ENCODE assay signal across 9 cellular contexts in the genomic region with DNA sequence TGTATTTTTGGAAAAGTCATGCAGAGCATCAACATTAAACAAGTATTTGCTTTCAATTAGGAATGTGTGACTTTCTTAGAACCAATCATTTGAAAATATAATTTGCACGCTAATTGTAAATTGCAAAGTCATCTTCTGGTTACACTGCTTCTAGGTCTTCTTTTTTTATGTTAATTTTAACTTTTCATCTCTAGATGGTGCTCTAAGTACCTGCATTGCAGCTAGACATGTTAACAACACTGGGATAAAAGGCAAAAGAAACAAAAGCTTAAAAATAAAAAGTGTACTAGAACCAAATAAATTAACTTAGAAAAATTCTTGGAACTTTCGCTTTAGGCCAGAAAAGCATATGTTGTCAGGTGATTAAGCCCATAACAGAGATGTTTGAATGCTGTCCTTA.
DNase-seq lines count a peak whose midpoint lies in the region; ATAC-seq and TF ChIP-seq lines count a peak whose summit lies in the region.
"Had no signal": no experiment of that assay in that cellular context is flagged by ENCODE, and none has a peak within 500 bp of the region (broad histone marks: within the 10 kb centered on the region; RNA-seq: fewer than 3 reads in every experiment).

No MANE protein-coding gene starts in this region.

- H3K27ac Mint-ChIP-seq in activated CD4-positive, alpha-beta memory T cell treated with anti-CD3 and anti-CD28 coated beads for 36 hours: no peak overlapping the region
- H3K27ac Mint-ChIP-seq in activated CD8-positive, alpha-beta T cell treated with anti-CD3 and anti-CD28 coated beads for 36 hours: no peak overlapping the region
- H3K27ac Mint-ChIP-seq: activated T-helper 17 cell treated with anti-CD3 and anti-CD28 coated beads, Interleukin-2, amount 50 U/mL, for 72 hours had no signal

- no peaks in the 10 kb centered on the region for H3K27me3 ChIP-seq in A673 (replicated peaks; ENCODE audit: insufficient read depth, low read depth, low read length, poor library complexity)

- no TSS peak for BruUV-seq in A673 (replicated peaks; lab: Mats Ljungman, UMichigan)

- POLR2A ChIA-PET in A673 (lab: Charles Lee; ENCODE audit: low non-redundant PET) (interaction anchor here (0.5 to 1.2 kb wide), 2 partner anchors 34 to 338 kb away, joined by 3 read pairs; no protein-coding TSS in a partner anchor), RWPE1 (lab: Yijun Ruan, JAX; ENCODE audit: low non-redundant PET) (no interaction called here)
- POLR2A ChIA-PET in activated CD4-positive, alpha-beta memory T cell treated with anti-CD3 and anti-CD28 coated beads for 36 hours (lab: Charles Lee): no interaction called here
- POLR2A ChIA-PET in activated CD8-positive, alpha-beta T cell treated with anti-CD3 and anti-CD28 coated beads for 36 hours (lab: Charles Lee): no interaction called here

- H3K36me3 Mint-ChIP-seq in activated CD4-positive, alpha-beta memory T cell treated with anti-CD3 and anti-CD28 coated beads for 36 hours: no peaks in the 10 kb centered on the region
- no peaks in the 10 kb centered on the region for H3K36me3 Mint-ChIP-seq in activated CD8-positive, alpha-beta T cell treated with anti-CD3 and anti-CD28 coated beads for 36 hours (ENCODE audit: low read depth)

- no peaks in the 10 kb centered on the region for H3K4me1 Mint-ChIP-seq in activated CD4-positive, alpha-beta memory T cell treated with anti-CD3 and anti-CD28 coated beads for 36 hours (ENCODE audit: low read depth)
- no peaks in the 10 kb centered on the region for H3K4me1 Mint-ChIP-seq in activated CD8-positive, alpha-beta T cell treated with anti-CD3 and anti-CD28 coated beads for 36 hours (ENCODE audit: low read depth)
- H3K4me1 Mint-ChIP-seq: activated T-helper 17 cell treated with anti-CD3 and anti-CD28 coated beads, Interleukin-2, amount 50 U/mL, for 72 hours had no signal

- H3K9me3 ChIP-seq in A673 (ENCODE audit: low read depth, low read length, poor library complexity, severe bottlenecking): no peaks in the 10 kb centered on the region

- CTCF ChIA-PET in A673 (lab: Charles Lee) (interaction anchor here (0.8 kb wide), 1 partner anchor 1167 kb away, joined by 4 read pairs; no protein-coding TSS in a partner anchor), RWPE1 (lab: Yijun Ruan, JAX) (interaction anchor here (0.7 kb wide), 2 partner anchors 363 to 624 kb away, joined by 3 read pairs; no protein-coding TSS in a partner anchor)
- CTCF ChIA-PET in activated CD4-positive, alpha-beta memory T cell treated with anti-CD3 and anti-CD28 coated beads for 36 hours (lab: Charles Lee): no interaction called here
- CTCF ChIA-PET in activated CD8-positive, alpha-beta T cell treated with anti-CD3 and anti-CD28 coated beads for 36 hours (lab: Charles Lee): no interaction called here

- peaks cover 6% of the 10 kb centered on the region for H3K9me3 Mint-ChIP-seq in activated CD4-positive, alpha-beta memory T cell treated with anti-CD3 and anti-CD28 coated beads for 36 hours
- H3K9me3 Mint-ChIP-seq in activated CD8-positive, alpha-beta T cell treated with anti-CD3 and anti-CD28 coated beads for 36 hours: peaks cover 8% of the 10 kb centered on the region
- H3K9me3 Mint-ChIP-seq: activated T-helper 17 cell treated with anti-CD3 and anti-CD28 coated beads, Interleukin-2, amount 50 U/mL, for 72 hours had no signal

- DNase-seq in A673 (ENCODE audit: low spot score) (peak; percentile 75), HT-29 (ENCODE audit: low spot score) (peak; percentile 39), RWPE1 (ENCODE audit: low spot score) (peak; percentile 9), fibroblast of peridontal ligament (ENCODE audit: extremely low read depth) (peak; percentile 1)
- no peak for DNase-seq in activated CD4-positive, alpha-beta memory T cell treated with anti-CD3 and anti-CD28 coated beads for 36 hours
- DNase-seq in activated CD4-positive, CD25-positive, alpha-beta regulatory T cell (lab: John Stamatoyannopoulos, UW): no peak
- DNase-seq in activated CD8-positive, alpha-beta T cell treated with anti-CD3 and anti-CD28 coated beads for 36 hours: no peak

- no peak overlapping the region for H3K4me3 Mint-ChIP-seq in activated CD4-positive, alpha-beta memory T cell treated with anti-CD3 and anti-CD28 coated beads for 36 hours
- no peak overlapping the region for H3K4me3 Mint-ChIP-seq in activated CD8-positive, alpha-beta T cell treated with anti-CD3 and anti-CD28 coated beads for 36 hours
- H3K4me3 Mint-ChIP-seq: activated T-helper 17 cell treated with anti-CD3 and anti-CD28 coated beads, Interleukin-2, amount 50 U/mL, for 72 hours had no signal

- intact Hi-C loops in A673 (cut with micrococcal nuclease; ENCODE audit: unreplicated experiment): loop anchor here (1.0 kb wide), 1 partner anchor 1166 kb away; no protein-coding TSS in a partner anchor
- intact Hi-C loops in activated CD4-positive, alpha-beta memory T cell treated with anti-CD3 and anti-CD28 coated beads for 36 hours (cut with micrococcal nuclease): no loop called here
- intact Hi-C loops in activated CD8-positive, alpha-beta T cell treated with anti-CD3 and anti-CD28 coated beads for 36 hours (cut with micrococcal nuclease): no loop called here

- H3K4me1 ChIP-seq in A673 (ENCODE audit: insufficient read depth, low read length, poor library complexity, severe bottlenecking): peaks cover 15% of the 10 kb centered on the region

- H3K4me3 ChIP-seq in A673 (ENCODE audit: low read depth, low read length, poor library complexity, severe bottlenecking): no peak overlapping the region

- H3K27ac ChIP-seq in A673 (ENCODE audit: low read depth, low read length, poor library complexity, severe bottlenecking) (no peak overlapping the region), RWPE1 (no peak overlapping the region)

- no peak for ATAC-seq in HG03432 (IDR thresholded peaks at IDR 0.05; ENCODE audit: unreplicated experiment)
- no peak for ATAC-seq in activated CD8-positive, alpha-beta T cell treated with anti-CD3 and anti-CD28 coated beads for 36 hours
- ATAC-seq: activated T-helper 17 cell treated with anti-CD3 and anti-CD28 coated beads, Interleukin-2, amount 50 U/mL, for 72 hours had no signal

- H3K36me3 ChIP-seq in A673 (ENCODE audit: insufficient read depth, low read length, poor library complexity, severe bottlenecking): no peaks in the 10 kb centered on the region

- no peaks in the 10 kb centered on the region for H3K27me3 Mint-ChIP-seq in activated CD4-positive, alpha-beta memory T cell treated with anti-CD3 and anti-CD28 coated beads for 36 hours
- no peaks in the 10 kb centered on the region for H3K27me3 Mint-ChIP-seq in activated CD8-positive, alpha-beta T cell treated with anti-CD3 and anti-CD28 coated beads for 36 hours
- H3K27me3 Mint-ChIP-seq: activated T-helper 17 cell treated with anti-CD3 and anti-CD28 coated beads, Interleukin-2, amount 50 U/mL, for 72 hours had no signal

- TF ChIP-seq CTCF in A673 (conservative IDR thresholded peaks at IDR 0.05; ENCODE audit: low read depth, low read length) (peak; percentile 64), RWPE1 (conservative IDR thresholded peaks at IDR 0.05; ENCODE audit: low read depth) (peak; percentile 41)
- TF ChIP-seq CTCF in activated CD8-positive, alpha-beta T cell treated with anti-CD3 and anti-CD28 coated beads for 36 hours (IDR thresholded peaks at IDR 0.05): no peak

Comparison
In these comparisons a context has a peak if more than half of its experiments do, and no peak if none do; other contexts are left out.
1. DNase-seq: peak in A673 (single experiment), HT-29 (single experiment), RWPE1 (single experiment) and fibroblast of peridontal ligament (single experiment); none in activated CD4-positive, alpha-beta memory T cell treated with anti-CD3 and anti-CD28 coated beads for 36 hours (single experiment), activated CD4-positive, CD25-positive, alpha-beta regulatory T cell (0 of 4) and activated CD8-positive, alpha-beta T cell treated with anti-CD3 and anti-CD28 coated beads for 36 hours (single experiment).
2. CTCF ChIA-PET loops: an anchor here in A673 (0.8 kb wide) and RWPE1 (0.7 kb wide); none called in activated CD4-positive, alpha-beta memory T cell treated with anti-CD3 and anti-CD28 coated beads for 36 hours and activated CD8-positive, alpha-beta T cell treated with anti-CD3 and anti-CD28 coated beads for 36 hours.